ENCODE assay signal across 15 cellular contexts in genomic region chrX:1465261-1466231, GRCh38. TPM values are rescaled to one million over a fixed set of nuclear protein-coding genes. Genes with fewer than 3 reads are reported as not detected.
DNase-seq lines count a peak whose midpoint lies in the region; ATAC-seq, FAIRE-seq and TF ChIP-seq lines count a peak whose summit lies in the region.
"Had no signal": no experiment of that assay in that cellular context is flagged by ENCODE, and none has a peak within 500 bp of the region (broad histone marks: within the 10 kb centered on the region; RNA-seq: fewer than 3 reads in every experiment).

No MANE protein-coding gene starts in this region.

- DNase-seq in activated CD4-positive, alpha-beta T cell treated with anti-CD3 and anti-CD28 coated beads for 1 hour = peak; percentile 6
- DNase-seq in activated CD4-positive, alpha-beta T cell treated with anti-CD3 and anti-CD28 coated beads for 4 hours = no peak
- DNase-seq in activated CD4-positive, alpha-beta T cell treated with anti-CD3 and anti-CD28 coated beads, Interleukin-2, amount 10 ng/mL, durations not matched to agents 24 days and 14 days = peak; percentile 56
- DNase-seq in endothelial cell of umbilical vein (ENCODE audit: low read depth, low spot score) (no peak), smooth muscle cell (lab: John Stamatoyannopoulos, UW; ENCODE audit: unreplicated experiment) (no peak)
- DNase-seq in stimulated activated effector memory CD8-positive, alpha-beta T cell treated with anti-CD3 and anti-CD28 coated beads, Interleukin-12 subunit alpha, Interleukin-12 subunit beta, amount 100 ng/mL, for 72 hours (ENCODE audit: low spot score in 2 of 2) = peak; percentile 2 to 49
- no peak for DNase-seq in stimulated activated naive CD4-positive, alpha-beta T cell treated with Interleukin-2 at 50 U/mL for 16 hours (lab: John Stamatoyannopoulos, UW)
- DNase-seq: EL, Karpas-422, NCI-H2227 treated with DMSO at 0.1 percent for 48 hours, SIG-M5 had no signal

- H2AFZ ChIP-seq in endothelial cell of umbilical vein (ENCODE audit: low read depth, low read length) (no peak overlapping the region), smooth muscle cell (ENCODE audit: low read depth) (no peak overlapping the region)

- no peaks in the 10 kb centered on the region for H3K9me3 Mint-ChIP-seq in activated CD4-positive, alpha-beta T cell treated with anti-CD3 and anti-CD28 coated beads, Interleukin-2, amount 10 ng/mL, durations not matched to agents 24 days and 14 days
- H3K9me3 Mint-ChIP-seq in stimulated activated effector memory CD8-positive, alpha-beta T cell treated with anti-CD3 and anti-CD28 coated beads, Interleukin-12 subunit alpha, Interleukin-12 subunit beta, amount 100 ng/mL, for 72 hours = no peaks in the 10 kb centered on the region

- peaks cover 68% of the 10 kb centered on the region for H3K4me1 Mint-ChIP-seq in activated CD4-positive, alpha-beta T cell treated with anti-CD3 and anti-CD28 coated beads, Interleukin-2, amount 10 ng/mL, durations not matched to agents 24 days and 14 days
- peaks cover 84% of the 10 kb centered on the region for H3K4me1 Mint-ChIP-seq in stimulated activated effector memory CD8-positive, alpha-beta T cell treated with anti-CD3 and anti-CD28 coated beads, Interleukin-12 subunit alpha, Interleukin-12 subunit beta, amount 100 ng/mL, for 72 hours

- TF ChIP-seq CTCF in endothelial cell of umbilical vein (IDR thresholded peaks at IDR 0.05; ENCODE audit: extremely low read depth in 1 of 2, insufficient read depth in 1 of 2, low read depth in 1 of 2, low read length in 2 of 2) (no peak), smooth muscle cell (IDR thresholded peaks at IDR 0.05; ENCODE audit: borderline replicate concordance, insufficient read depth, poor library complexity, severe bottlenecking) (no peak)

- peaks cover 28% of the 10 kb centered on the region for H3K36me3 Mint-ChIP-seq in activated CD4-positive, alpha-beta T cell treated with anti-CD3 and anti-CD28 coated beads, Interleukin-2, amount 10 ng/mL, durations not matched to agents 24 days and 14 days (ENCODE audit: low read depth)
- peaks cover 90% of the 10 kb centered on the region for H3K36me3 Mint-ChIP-seq in stimulated activated effector memory CD8-positive, alpha-beta T cell treated with anti-CD3 and anti-CD28 coated beads, Interleukin-12 subunit alpha, Interleukin-12 subunit beta, amount 100 ng/mL, for 72 hours

- POLR2A ChIA-PET in endothelial cell of umbilical vein (lab: Charles Lee) = no interaction called here

- H3K27ac ChIP-seq in endothelial cell of umbilical vein (ENCODE audit: insufficient read depth, low read depth, low read length) (no peak overlapping the region), smooth muscle cell (ENCODE audit: low read depth) (no peak overlapping the region)
- H3K27ac ChIP-seq: A549, cardiac muscle cell had no signal

- no peaks in the 10 kb centered on the region for H3K9me1 ChIP-seq in endothelial cell of umbilical vein (replicated peaks; ENCODE audit: control insufficient read depth, extremely low read depth, insufficient read depth, low read length)

- no TSS peak for BruUV-seq in endothelial cell of umbilical vein (replicated peaks; lab: Mats Ljungman, UMichigan)

- H3K27me3 ChIP-seq in endothelial cell of umbilical vein (ENCODE audit: control insufficient read depth in 2 of 2, insufficient read depth in 2 of 2, low read length in 2 of 2) (peaks cover 2 to 15% of the 10 kb centered on the region in 2 experiments), smooth muscle cell (ENCODE audit: low read depth) (no peaks in the 10 kb centered on the region)

- no peak for TF ChIP-seq POLR2A in endothelial cell of umbilical vein (IDR thresholded peaks at IDR 0.05; ENCODE audit: low read depth, low read length)

- H3K4me1 ChIP-seq in endothelial cell of umbilical vein (ENCODE audit: control insufficient read depth, extremely low read depth, insufficient read depth, low read length) = peaks cover 12% of the 10 kb centered on the region
- H3K4me1 ChIP-seq in smooth muscle cell (ENCODE audit: low read depth) = no peaks in the 10 kb centered on the region

- H4K20me1 ChIP-seq in endothelial cell of umbilical vein (replicated peaks; ENCODE audit: control insufficient read depth, extremely low read depth, insufficient read depth, low read length) (no peaks in the 10 kb centered on the region), smooth muscle cell (ENCODE audit: low read depth) (no peaks in the 10 kb centered on the region)

- peak overlapping the region; percentile 87 for H3K27ac Mint-ChIP-seq in activated CD4-positive, alpha-beta T cell treated with anti-CD3 and anti-CD28 coated beads, Interleukin-2, amount 10 ng/mL, durations not matched to agents 24 days and 14 days
- H3K27ac Mint-ChIP-seq in stimulated activated effector memory CD8-positive, alpha-beta T cell treated with anti-CD3 and anti-CD28 coated beads, Interleukin-12 subunit alpha, Interleukin-12 subunit beta, amount 100 ng/mL, for 72 hours = peak overlapping the region; percentile 94

- H3K27me3 Mint-ChIP-seq in activated CD4-positive, alpha-beta T cell treated with anti-CD3 and anti-CD28 coated beads, Interleukin-2, amount 10 ng/mL, durations not matched to agents 24 days and 14 days = no peaks in the 10 kb centered on the region

- FAIRE-seq in endothelial cell of umbilical vein (lab: Jason Lieb, UNC) = no peak
- FAIRE-seq: A549 had no signal

- H3K9me3 ChIP-seq in endothelial cell of umbilical vein (replicated peaks; ENCODE audit: control insufficient read depth, insufficient read depth, low read length) (no peaks in the 10 kb centered on the region), smooth muscle cell (replicated peaks; ENCODE audit: low read depth) (no peaks in the 10 kb centered on the region)
- H3K9me3 ChIP-seq: A549 had no signal

- no peak overlapping the region for H3K4me2 ChIP-seq in endothelial cell of umbilical vein (ENCODE audit: insufficient read depth, low read length)
- no peak overlapping the region for H3K4me2 ChIP-seq in smooth muscle cell
- H3K4me2 ChIP-seq: A549 had no signal

- H3K36me3 ChIP-seq in endothelial cell of umbilical vein (ENCODE audit: control insufficient read depth in 2 of 2, extremely low read depth in 1 of 2, insufficient read depth in 2 of 2, low read length in 2 of 2) (no peaks in the 10 kb centered on the region), smooth muscle cell (ENCODE audit: low read depth) (no peaks in the 10 kb centered on the region)
- H3K36me3 ChIP-seq: cardiac muscle cell had no signal

- H3K4me3 Mint-ChIP-seq in activated CD4-positive, alpha-beta T cell treated with anti-CD3 and anti-CD28 coated beads, Interleukin-2, amount 10 ng/mL, durations not matched to agents 24 days and 14 days = peak overlapping the region; percentile 83
- peak overlapping the region; percentile 74 for H3K4me3 Mint-ChIP-seq in stimulated activated effector memory CD8-positive, alpha-beta T cell treated with anti-CD3 and anti-CD28 coated beads, Interleukin-12 subunit alpha, Interleukin-12 subunit beta, amount 100 ng/mL, for 72 hours

- CTCF ChIA-PET in endothelial cell of umbilical vein (lab: Charles Lee) = no interaction called here

- intact Hi-C loops in activated CD4-positive, alpha-beta T cell treated with anti-CD3 and anti-CD28 coated beads, Interleukin-2, amount 10 ng/mL, durations not matched to agents 24 days and 14 days (cut with micrococcal nuclease) = loop anchor here (5.0 kb wide), 2 partner anchors 192 to 1247 kb away; no protein-coding TSS in a partner anchor
- intact Hi-C loops in endothelial cell of umbilical vein (cut with micrococcal nuclease) = no loop called here

- H3K9ac ChIP-seq in endothelial cell of umbilical vein (replicated peaks; ENCODE audit: extremely low read depth, insufficient read depth, low read length) (no peak overlapping the region), smooth muscle cell (ENCODE audit: low read depth) (no peak overlapping the region)

- no peaks in the 10 kb centered on the region for H3K79me2 ChIP-seq in endothelial cell of umbilical vein (ENCODE audit: control insufficient read depth, insufficient read depth, low read length)
- H3K79me2 ChIP-seq in smooth muscle cell (ENCODE audit: low read depth) = no peaks in the 10 kb centered on the region

- dilution Hi-C loops in endothelial cell of umbilical vein (cut with MboI; ENCODE audit: extremely low pct_ligation_motif_present, low sequenced_read_pairs) = no loop called here

- H3K4me3 ChIP-seq in endothelial cell of umbilical vein (replicated peaks in 1 of 3; ENCODE audit: insufficient read depth in 1 of 3, low read depth in 1 of 3, low read length in 3 of 3) (no peak overlapping the region), smooth muscle cell (no peak overlapping the region)
- H3K4me3 ChIP-seq: A549, cardiac muscle cell had no signal

- ATAC-seq in stimulated activated effector memory CD8-positive, alpha-beta T cell treated with anti-CD3 and anti-CD28 coated beads, Interleukin-12 subunit alpha, Interleukin-12 subunit beta, amount 100 ng/mL, for 72 hours = no peak
- no peak for ATAC-seq in HG03045 (IDR thresholded peaks at IDR 0.05; ENCODE audit: unreplicated experiment)
- ATAC-seq: A549, left colon had no signal

- H3F3A ChIP-seq in smooth muscle cell (ENCODE audit: low read depth) = no peaks in the 10 kb centered on the region

- 94% methylated on average over 73 of the region's 75 CpGs for WGBS in smooth muscle cell (ENCODE audit: low lambda C conversion rate)

TF ChIP-seq in endothelial cell of umbilical vein, 7 proteins besides CTCF, POLR2A, EP300 and RAD21:
- TF ChIP-seq MYC (IDR thresholded peaks at IDR 0.05; ENCODE audit: low read depth, low read length) (no peak), EZH2 (IDR thresholded peaks at IDR 0.05; ENCODE audit: borderline replicate concordance, low read depth, low read length, severe bottlenecking) (peak; percentile 64)

RNA-seq across cellular contexts. Expression of gene ASMTL, which starts 12.8 kb away (rescaled TPM):
- 44.5 and 46.6 TPM in 2 replicates for total RNA-seq in activated CD4-positive, alpha-beta T cell treated with anti-CD3 and anti-CD28 coated beads, Interleukin-2, amount 10 ng/mL, durations not matched to agents 24 days and 14 days
- total RNA-seq in endothelial cell of umbilical vein (27.1 and 28.8 TPM in 2 replicates), smooth muscle cell (18.9 and 20.0 TPM in 2 replicates)
- polyA plus RNA-seq in endothelial cell of umbilical vein (29.9 and 33.1 TPM in 2 replicates), smooth muscle cell (40.9 and 50.5 TPM in 2 replicates)
- 22.0 and 27.0 TPM in 2 replicates for polyA plus RNA-seq in endothelial cell of umbilical vein (2011; cell fraction: cytosol; rRNA removed)
- 22.1 and 24.7 TPM in 2 replicates for polyA plus RNA-seq in endothelial cell of umbilical vein (2011; cell fraction: nucleus; rRNA removed)
- polyA plus RNA-seq in endothelial cell of umbilical vein (2012) = 30.0 and 47.7 TPM in 2 replicates
- polyA minus RNA-seq in endothelial cell of umbilical vein = 21.4 and 21.7 TPM in 2 replicates
- 9.5 TPM for polyA minus RNA-seq in endothelial cell of umbilical vein (2011; cell fraction: cytosol; rRNA and poly(A)+ RNA removed)
- 9.8 and 14.1 TPM in 2 replicates for polyA minus RNA-seq in endothelial cell of umbilical vein (2011; cell fraction: nucleus; rRNA and poly(A)+ RNA removed)

Comparison
In these comparisons a context has a peak if more than half of its experiments do, and no peak if none do; other contexts are left out.
1. DNase-seq: peak in activated CD4-positive, alpha-beta T cell treated with anti-CD3 and anti-CD28 coated beads for 1 hour (single experiment), activated CD4-positive, alpha-beta T cell treated with anti-CD3 and anti-CD28 coated beads, Interleukin-2, amount 10 ng/mL, durations not matched to agents 24 days and 14 days (single experiment) and stimulated activated effector memory CD8-positive, alpha-beta T cell treated with anti-CD3 and anti-CD28 coated beads, Interleukin-12 subunit alpha, Interleukin-12 subunit beta, amount 100 ng/mL, for 72 hours (2 of 2); none in activated CD4-positive, alpha-beta T cell treated with anti-CD3 and anti-CD28 coated beads for 4 hours (0 of 2), endothelial cell of umbilical vein (single experiment), stimulated activated naive CD4-positive, alpha-beta T cell treated with Interleukin-2 at 50 U/mL for 16 hours (single experiment) and smooth muscle cell (single experiment).